20 cellular contexts compared by ENCODE assay signal in the genomic region with DNA sequence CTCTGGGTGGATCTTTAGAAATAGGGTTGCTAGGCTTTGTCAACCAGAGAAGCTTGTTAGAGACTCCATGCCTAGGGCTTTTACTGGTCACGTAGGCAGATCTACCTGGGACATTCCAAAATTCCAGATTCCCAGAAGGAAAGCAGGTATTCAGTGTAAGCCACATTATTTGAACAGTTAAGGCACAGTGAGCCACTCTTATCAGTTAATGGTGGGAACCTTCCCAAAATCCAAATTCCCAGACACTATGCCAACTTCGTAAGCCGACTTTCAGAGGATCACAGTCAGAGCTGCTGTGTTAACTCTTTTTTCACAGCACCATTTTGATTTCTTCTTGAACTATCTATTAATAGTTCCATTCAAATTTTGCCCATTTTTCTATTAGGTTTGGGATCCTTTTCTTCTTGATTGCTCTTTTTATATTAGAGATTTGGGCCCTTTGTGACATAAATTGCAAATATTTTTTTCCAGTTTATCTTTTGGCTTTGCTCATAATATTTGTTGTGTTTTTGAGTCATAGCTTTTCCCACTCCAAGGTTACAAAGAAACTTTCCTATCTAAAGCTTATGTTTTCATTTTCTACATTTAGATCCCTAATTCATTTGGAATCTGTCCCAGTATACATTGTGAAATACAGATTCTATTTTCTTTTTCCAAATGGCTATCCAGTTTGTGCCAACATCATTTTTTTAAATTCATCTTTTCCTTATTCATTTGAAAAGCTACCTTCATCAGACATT.
DNase-seq lines count a peak whose midpoint lies in the region; ATAC-seq, FAIRE-seq and TF ChIP-seq lines count a peak whose summit lies in the region.
"Had no signal": no experiment of that assay in that cellular context is flagged by ENCODE, and none has a peak within 500 bp of the region (broad histone marks: within the 10 kb centered on the region; RNA-seq: fewer than 3 reads in every experiment).

No MANE protein-coding gene starts in this region.

- ATAC-seq in GM18861 (IDR thresholded peaks at IDR 0.05; ENCODE audit: unreplicated experiment) (no peak), GM21737 (IDR thresholded peaks at IDR 0.05; ENCODE audit: unreplicated experiment) (no peak)
- ATAC-seq: activated CD4-positive, alpha-beta T cell treated with anti-CD3 and anti-CD28 coated beads for 36 hours had no signal

- intact Hi-C loops in dorsolateral prefrontal cortex (cut with DNase I), result loop anchor here in 1 of 2 donors (5.0 to 10.0 kb wide), 3 partner anchors 78 to 139 kb away; a partner anchor contains a TSS

- H3K9me3 ChIP-seq in AG04450 (ENCODE audit: control insufficient read depth, insufficient read depth, low read length) (no peaks in the 10 kb centered on the region), SJSA1 (replicated peaks) (no peaks in the 10 kb centered on the region), endodermal cell (ENCODE audit: control insufficient read depth, low read length) (no peaks in the 10 kb centered on the region)
- H3K9me3 ChIP-seq: neutrophil, transverse colon had no signal

- no peak overlapping the region for H3K9ac ChIP-seq in endodermal cell (ENCODE audit: extremely low read depth, low read length, poor library complexity, severe bottlenecking)

- H3K9me3 Mint-ChIP-seq in endodermal cell, result no peaks in the 10 kb centered on the region
- H3K9me3 Mint-ChIP-seq: IgD-negative memory B cell; T-helper 1 cell treated with Interleukin-12 subunit alpha and Interleukin-12 subunit beta and Interleukin-4 antibody, amounts not matched to agents 30 μg/mL and 1 μg/mL, for 36 hours had no signal

- H3K4me1 Mint-ChIP-seq in endodermal cell, result peaks cover 6% of the 10 kb centered on the region

- H3K27me3 ChIP-seq in AG04450 (ENCODE audit: control insufficient read depth, insufficient read depth, low read length) (no peaks in the 10 kb centered on the region), SJSA1 (replicated peaks) (no peaks in the 10 kb centered on the region), dorsolateral prefrontal cortex (no peaks in the 10 kb centered on the region), endodermal cell (ENCODE audit: control insufficient read depth, insufficient read depth, low read length, poor library complexity, severe bottlenecking) (no peaks in the 10 kb centered on the region)
- H3K27me3 ChIP-seq: neutrophil, transverse colon had no signal

- H3K4me3 ChIP-seq in AG04450 (ENCODE audit: low read depth, low read length), result no peak overlapping the region
- no peak overlapping the region for H3K4me3 ChIP-seq in SJSA1
- H3K4me3 ChIP-seq in dorsolateral prefrontal cortex, result no peak overlapping the region
- no peak overlapping the region for H3K4me3 ChIP-seq in endodermal cell (ENCODE audit: low read length)
- H3K4me3 ChIP-seq: transverse colon had no signal

- WGBS in endodermal cell (ENCODE audit: insufficient coverage in 1 of 2, insufficient read length in 1 of 2), 2 experiments, result 95 to 100% methylated on average over 3 of the region's 3 CpGs

- H3K36me3 Mint-ChIP-seq in endodermal cell (ENCODE audit: low read depth), result peaks cover 16% of the 10 kb centered on the region

- no peak for FAIRE-seq in D721Med (lab: Jason Lieb, UNC)

- H3K4me1 ChIP-seq in SJSA1 (replicated peaks) (peaks cover 48% of the 10 kb centered on the region), endodermal cell (ENCODE audit: control insufficient read depth, insufficient read depth, low read length) (peaks cover 2% of the 10 kb centered on the region)

- POLR2A ChIA-PET in AG04450 (lab: Yijun Ruan, JAX), result interaction anchor here (0.7 kb wide), 2 partner anchors 77 to 273 kb away, joined by 3 read pairs; a partner anchor contains a TSS

- H3K27ac Mint-ChIP-seq in endodermal cell, result no peak overlapping the region
- H3K27ac Mint-ChIP-seq: activated CD4-positive, alpha-beta T cell treated with anti-CD3 and anti-CD28 coated beads for 36 hours; B cell; IgD-negative memory B cell; T-helper 1 cell treated with Interleukin-12 subunit alpha and Interleukin-12 subunit beta and Interleukin-4 antibody, amounts not matched to agents 30 μg/mL and 1 μg/mL, for 36 hours had no signal

- TF ChIP-seq CTCF in AG04450 (IDR thresholded peaks at IDR 0.05; ENCODE audit: low read depth, low read length) (no peak), dorsolateral prefrontal cortex (IDR thresholded peaks at IDR 0.05 in 54 of 56, conservative IDR thresholded peaks at IDR 0.05 in 2 of 56; ENCODE audit: low read depth in 1 of 56, partially characterized antibody in 56 of 56) (no peak), endodermal cell (conservative IDR thresholded peaks at IDR 0.05) (no peak), D721Med (IDR thresholded peaks at IDR 0.05; ENCODE audit: insufficient read depth, missing control alignments) (no peak)

- no peak overlapping the region for H3K4me3 Mint-ChIP-seq in endodermal cell
- H3K4me3 Mint-ChIP-seq: activated CD4-positive, alpha-beta T cell treated with anti-CD3 and anti-CD28 coated beads for 36 hours; B cell; IgD-negative memory B cell; T-helper 1 cell treated with Interleukin-12 subunit alpha and Interleukin-12 subunit beta and Interleukin-4 antibody, amounts not matched to agents 30 μg/mL and 1 μg/mL, for 36 hours had no signal

- no peaks in the 10 kb centered on the region for H3K27me3 Mint-ChIP-seq in endodermal cell (ENCODE audit: insufficient read depth)
- H3K27me3 Mint-ChIP-seq: activated CD4-positive, alpha-beta T cell treated with anti-CD3 and anti-CD28 coated beads for 36 hours; B cell; IgD-negative memory B cell had no signal

- peak overlapping the region; percentile 42 for H3K27ac ChIP-seq in AG04450 (ENCODE audit: low read depth, low read length)
- H3K27ac ChIP-seq in SJSA1, result peak overlapping the region; percentile 5; the same call in 1 of the 2 replicates
- H3K27ac ChIP-seq in dorsolateral prefrontal cortex, result peak overlapping the region in 48 of 59 donors; percentile 5 to 95 (median 82)
- no peak overlapping the region for H3K27ac ChIP-seq in endodermal cell (ENCODE audit: low read depth, low read length)
- H3K27ac ChIP-seq: neutrophil, transverse colon had no signal

- CTCF ChIA-PET in AG04450 (lab: Charles Lee), result interaction anchor here (0.6 to 1.3 kb wide), 3 partner anchors 94 to 292 kb away, joined by 3 to 4 read pairs (median 3); no protein-coding TSS in a partner anchor

- DNase-seq in AG04450 (ENCODE audit: low read depth, low spot score) (peak; percentile 29), SJSA1 (ENCODE audit: low read depth in 1 of 2, low spot score in 2 of 2) (no peak), dorsolateral prefrontal cortex (no peak), non-pigmented ciliary epithelial cell (ENCODE audit: low read depth) (peak; percentile 50), endodermal cell (no peak), D721Med (ENCODE audit: insufficient read length, low spot score) (no peak)
- DNase-seq: activated CD4-positive, alpha-beta T cell treated with anti-CD3 and anti-CD28 coated beads for 36 hours; activated T-cell treated with anti-CD3 and anti-CD28 coated beads, Interleukin-2, amount 50 U/mL, for 1 hour; anterior cingulate cortex; DMS53; mesendoderm; NCI-H1436; NCI-H510A treated with DMSO at 0.1 percent for 48 hours; transverse colon had no signal

- peaks cover 33% of the 10 kb centered on the region for H3K36me3 ChIP-seq in SJSA1
- H3K36me3 ChIP-seq in endodermal cell (ENCODE audit: control insufficient read depth, insufficient read depth, low read length), result peaks cover 13% of the 10 kb centered on the region
- H3K36me3 ChIP-seq: transverse colon had no signal

Comparison
In these comparisons a context has a peak if more than half of its experiments do, and no peak if none do; other contexts are left out.
1. DNase-seq: peak in AG04450 (single experiment) and non-pigmented ciliary epithelial cell (single experiment); none in SJSA1 (0 of 2), dorsolateral prefrontal cortex (0 of 10), endodermal cell (single experiment) and D721Med (single experiment).